9 cellular contexts compared by ENCODE assay signal in the genomic region with DNA sequence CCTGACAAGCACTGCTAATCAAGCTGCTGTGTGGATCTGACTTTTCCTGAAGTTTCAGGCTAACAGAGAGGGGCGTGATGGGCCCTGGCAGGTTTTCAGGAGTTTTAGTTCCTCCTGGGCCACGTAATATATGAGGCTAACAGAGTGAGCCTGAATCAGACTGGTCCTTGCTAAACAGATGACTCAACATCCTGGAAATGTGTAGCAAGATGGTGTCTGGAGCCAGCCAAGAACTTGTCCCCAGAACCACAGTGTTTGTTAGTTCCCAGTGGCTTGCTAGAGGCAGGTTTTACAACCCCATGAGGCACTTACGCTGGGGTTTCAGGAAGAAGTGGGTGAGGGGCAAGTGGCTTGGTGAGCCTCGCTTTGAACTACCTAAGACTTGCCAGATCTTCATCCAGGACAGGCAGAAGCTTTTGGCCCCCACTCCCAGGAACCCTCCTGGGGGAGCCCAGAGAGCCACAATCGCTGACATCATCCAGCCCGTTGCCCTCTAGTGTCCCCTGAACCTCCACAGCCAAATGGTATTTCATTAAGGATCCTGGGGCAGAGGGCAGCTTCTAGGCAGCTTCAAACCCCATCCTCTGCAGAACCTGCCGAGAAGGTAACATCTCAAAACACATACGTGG. TPM values are rescaled to one million over a fixed set of nuclear protein-coding genes. Genes with fewer than 3 reads are reported as not detected.
DNase-seq lines count a peak whose midpoint lies in the region; ATAC-seq, FAIRE-seq and TF ChIP-seq lines count a peak whose summit lies in the region.
"Had no signal": no experiment of that assay in that cellular context is flagged by ENCODE, and none has a peak within 500 bp of the region (broad histone marks: within the 10 kb centered on the region; RNA-seq: fewer than 3 reads in every experiment).

No MANE protein-coding gene starts in this region.

- no peaks in the 10 kb centered on the region for H3K36me3 ChIP-seq in body of pancreas (replicated peaks in 1 of 2; ENCODE audit: insufficient read depth in 1 of 2, low read depth in 2 of 2)
- no peaks in the 10 kb centered on the region for H3K36me3 ChIP-seq in stomach smooth muscle (ENCODE audit: control insufficient read depth in 2 of 2, insufficient read depth in 2 of 2, low read length in 2 of 2)

- TF ChIP-seq CTCF in body of pancreas (IDR thresholded peaks at IDR 0.05): no peak
- no peak for TF ChIP-seq CTCF in D721Med (IDR thresholded peaks at IDR 0.05; ENCODE audit: insufficient read depth, missing control alignments)

- no peaks in the 10 kb centered on the region for H3K4me1 ChIP-seq in body of pancreas
- peaks cover 19% of the 10 kb centered on the region for H3K4me1 ChIP-seq in stomach smooth muscle (ENCODE audit: control insufficient read depth, insufficient read depth, low read length)

- H3K9me3 ChIP-seq in body of pancreas: no peaks in the 10 kb centered on the region
- H3K9me3 ChIP-seq in stomach smooth muscle (ENCODE audit: control insufficient read depth in 2 of 2, low read length in 2 of 2): no peaks in the 10 kb centered on the region

- DNase-seq in Daoy (ENCODE audit: low read depth): peak; percentile 91
- peak; percentile 87 for DNase-seq in NCI-H226
- DNase-seq in body of pancreas: peak; percentile 38 to 79 (median 62)
- DNase-seq in left kidney (ENCODE audit: low read depth, low spot score): peak; percentile 27
- no peak for DNase-seq in D721Med (ENCODE audit: insufficient read length, low spot score)

- no peak for TF ChIP-seq POLR2A in body of pancreas (IDR thresholded peaks at IDR 0.05)

- H3K27me3 ChIP-seq in body of pancreas (no peaks in the 10 kb centered on the region), stomach smooth muscle (ENCODE audit: control insufficient read depth in 1 of 2, insufficient read depth in 2 of 2, low read length in 2 of 2) (no peaks in the 10 kb centered on the region)

- intact Hi-C loops in body of pancreas (cut with DNase I): loop anchor here (5.0 kb wide), 1 partner anchor 83 kb away; no protein-coding TSS in a partner anchor

- ATAC-seq in body of pancreas (peak; percentile 85), HG03432 (IDR thresholded peaks at IDR 0.05; ENCODE audit: unreplicated experiment) (no peak), GM18870 (IDR thresholded peaks at IDR 0.05; ENCODE audit: unreplicated experiment) (no peak)

- H3K4me3 ChIP-seq in body of pancreas (no peak overlapping the region), stomach smooth muscle (ENCODE audit: low read length in 2 of 2) (peak overlapping the region; percentile 23 to 52)

- 54 to 60% methylated on average over 7 to 8 of the region's 8 CpGs for WGBS in body of pancreas, 2 donors

- H3K9ac ChIP-seq in stomach smooth muscle (ENCODE audit: low read length in 2 of 2): peak overlapping the region; percentile 60 to 61
- H3K9ac ChIP-seq: KMS-11 had no signal

- no peak for FAIRE-seq in D721Med (lab: Jason Lieb, UNC)

- H3K27ac ChIP-seq in body of pancreas: peak overlapping the region in 3 of 4 donors; percentile 12 to 67 (median 18)
- H3K27ac ChIP-seq in stomach smooth muscle (ENCODE audit: low read length): peak overlapping the region; percentile 93
- H3K27ac ChIP-seq: KMS-11 had no signal

RNA-seq across cellular contexts. Expression of a gene that starts 15.9 kb away (rescaled TPM):
- 1.7 and 6.7 TPM in 2 replicates for total RNA-seq in Daoy (2014; rRNA removed; shearing (Covaris generic))
- not detected for total RNA-seq in body of pancreas

RNA-seq across cellular contexts. Expression of a gene that starts 55.7 kb away (rescaled TPM):
- 12.5 and 15.6 TPM in 2 replicates for total RNA-seq in Daoy (2014; rRNA removed; shearing (Covaris generic))
- total RNA-seq in body of pancreas: 10 to 100 TPM; 22.8 to 31.3 TPM

Comparison
In these comparisons a context has a peak if more than half of its experiments do, and no peak if none do; other contexts are left out.
1. H3K4me3 ChIP-seq: peak in stomach smooth muscle (2 of 2); none in body of pancreas (0 of 2).